16 cellular contexts compared by ENCODE assay signal in genomic region chr1:81998165-81998564, GRCh38.
DNase-seq lines count a peak whose midpoint lies in the region; ATAC-seq and TF ChIP-seq lines count a peak whose summit lies in the region.
"Had no signal": no experiment of that assay in that cellular context is flagged by ENCODE, and none has a peak within 500 bp of the region (broad histone marks: within the 10 kb centered on the region; RNA-seq: fewer than 3 reads in every experiment).

No MANE protein-coding gene starts in this region.

- H3K27me3 Mint-ChIP-seq in osteocyte (ENCODE audit: unreplicated experiment): no peaks in the 10 kb centered on the region
- no peaks in the 10 kb centered on the region for H3K27me3 Mint-ChIP-seq in stimulated activated naive CD8-positive, alpha-beta T cell treated with anti-CD3 and anti-CD28 coated beads, Interleukin-15, amount 100 ng/mL, for 72 hours
- H3K27me3 Mint-ChIP-seq: CD8-positive, alpha-beta memory T cell had no signal

- intact Hi-C loops in left ventricle myocardium inferior (cut with micrococcal nuclease): no loop called here
- intact Hi-C loops in PC-3 (cut with micrococcal nuclease): no loop called here

- H3K9ac ChIP-seq in GM23248 (no peak overlapping the region), PC-3 (ENCODE audit: low read length) (no peak overlapping the region)
- H3K9ac ChIP-seq: neural progenitor cell had no signal

- H3K4me3 Mint-ChIP-seq in osteocyte (ENCODE audit: unreplicated experiment): no peak overlapping the region
- no peak overlapping the region for H3K4me3 Mint-ChIP-seq in stimulated activated naive CD8-positive, alpha-beta T cell treated with anti-CD3 and anti-CD28 coated beads, Interleukin-15, amount 100 ng/mL, for 72 hours
- H3K4me3 Mint-ChIP-seq: activated naive CD4-positive, alpha-beta T cell treated with anti-CD3 and anti-CD28 coated beads for 36 hours; CD8-positive, alpha-beta memory T cell; immature natural killer cell; neural progenitor cell; stimulated activated effector memory CD8-positive, alpha-beta T cell treated with anti-CD3 and anti-CD28 coated beads, Interleukin-12 subunit alpha, Interleukin-12 subunit beta, amount 100 ng/mL, for 72 hours had no signal

- no peaks in the 10 kb centered on the region for H3K9me3 ChIP-seq in GM23248 (ENCODE audit: low read depth)
- no peaks in the 10 kb centered on the region for H3K9me3 ChIP-seq in left ventricle myocardium inferior (replicated peaks)
- no peaks in the 10 kb centered on the region for H3K9me3 ChIP-seq in PC-3 (ENCODE audit: low read length)

- 6 to 11% methylated on average over 4 of the region's 4 CpGs for WGBS in GM23248 (ENCODE audit: low coverage in 1 of 2, low lambda C conversion rate in 2 of 2, missing lambda C conversion rate in 2 of 2), 2 experiments

- POLR2A ChIA-PET in PC-3 (lab: Charles Lee; ENCODE audit: unreplicated experiment): no interaction called here

- H3K4me2 ChIP-seq in GM23248 (ENCODE audit: unreplicated experiment): no peak overlapping the region
- no peak overlapping the region for H3K4me2 ChIP-seq in PC-3 (ENCODE audit: low read length)
- H3K4me2 ChIP-seq: neural progenitor cell had no signal

- BruUV-seq in PC-3 (replicated peaks; lab: Mats Ljungman, UMichigan): no TSS peak

- no peaks in the 10 kb centered on the region for H3K36me3 ChIP-seq in GM23248 (ENCODE audit: low read depth)
- no peaks in the 10 kb centered on the region for H3K36me3 ChIP-seq in brain microvascular endothelial cell (replicated peaks)
- H3K36me3 ChIP-seq in left ventricle myocardium inferior: no peaks in the 10 kb centered on the region
- H3K36me3 ChIP-seq in PC-3 (ENCODE audit: low read depth, low read length): no peaks in the 10 kb centered on the region

- in situ Hi-C loops in GM23248 (cut with MboI): no loop called here
- in situ Hi-C loops in brain microvascular endothelial cell (cut with HindIII; ENCODE audit: low pct_ligation_motif_present, low sequenced_read_pairs): no loop called here

- no peak overlapping the region for H2AFZ ChIP-seq in GM23248
- no peak overlapping the region for H2AFZ ChIP-seq in PC-3 (ENCODE audit: low read length)
- H2AFZ ChIP-seq: neural progenitor cell had no signal

- no peaks in the 10 kb centered on the region for H3K9me3 Mint-ChIP-seq in osteocyte (ENCODE audit: unreplicated experiment)
- no peaks in the 10 kb centered on the region for H3K9me3 Mint-ChIP-seq in stimulated activated naive CD8-positive, alpha-beta T cell treated with anti-CD3 and anti-CD28 coated beads, Interleukin-15, amount 100 ng/mL, for 72 hours
- H3K9me3 Mint-ChIP-seq: activated naive CD4-positive, alpha-beta T cell treated with anti-CD3 and anti-CD28 coated beads for 36 hours; neural progenitor cell had no signal

- DNase-seq in GM23248 (peak; percentile 14), brain microvascular endothelial cell (peak; percentile 9), left ventricle myocardium inferior (peak; percentile 18), osteocyte (ENCODE audit: extremely low spot score, unreplicated experiment) (no peak), HK-2 (ENCODE audit: unreplicated experiment) (no peak), PC-3 (no peak), D341Med (ENCODE audit: low spot score) (no peak)
- no peak for DNase-seq in stimulated activated naive CD8-positive, alpha-beta T cell treated with anti-CD3 and anti-CD28 coated beads, Interleukin-15, amount 100 ng/mL, for 72 hours
- DNase-seq: activated CD4-positive, alpha-beta T cell treated with anti-CD3 and anti-CD28 coated beads, Interleukin-2, amount 50 U/mL, for 4 hours; activated naive CD4-positive, alpha-beta T cell treated with anti-CD3 and anti-CD28 coated beads for 36 hours; CD8-positive, alpha-beta memory T cell; immature natural killer cell; mesendoderm; NCI-H1417 had no signal

- H3K36me3 Mint-ChIP-seq in osteocyte (ENCODE audit: unreplicated experiment): peaks cover 4% of the 10 kb centered on the region
- H3K36me3 Mint-ChIP-seq: CD8-positive, alpha-beta memory T cell; immature natural killer cell; neural progenitor cell; stimulated activated effector memory CD8-positive, alpha-beta T cell treated with anti-CD3 and anti-CD28 coated beads, Interleukin-12 subunit alpha, Interleukin-12 subunit beta, amount 100 ng/mL, for 72 hours had no signal

- H3K79me2 ChIP-seq in GM23248 (ENCODE audit: insufficient read depth): no peaks in the 10 kb centered on the region
- no peaks in the 10 kb centered on the region for H3K79me2 ChIP-seq in PC-3 (ENCODE audit: low read length)

- H3K4me1 Mint-ChIP-seq in osteocyte (ENCODE audit: unreplicated experiment): peaks cover 14% of the 10 kb centered on the region
- no peaks in the 10 kb centered on the region for H3K4me1 Mint-ChIP-seq in stimulated activated naive CD8-positive, alpha-beta T cell treated with anti-CD3 and anti-CD28 coated beads, Interleukin-15, amount 100 ng/mL, for 72 hours
- H3K4me1 Mint-ChIP-seq: CD8-positive, alpha-beta memory T cell; immature natural killer cell; stimulated activated effector memory CD8-positive, alpha-beta T cell treated with anti-CD3 and anti-CD28 coated beads, Interleukin-12 subunit alpha, Interleukin-12 subunit beta, amount 100 ng/mL, for 72 hours had no signal

- no peak for ATAC-seq in stimulated activated naive CD8-positive, alpha-beta T cell treated with anti-CD3 and anti-CD28 coated beads, Interleukin-15, amount 100 ng/mL, for 72 hours
- no peak for ATAC-seq in PC-3
- ATAC-seq: stimulated activated effector memory CD8-positive, alpha-beta T cell treated with anti-CD3 and anti-CD28 coated beads, Interleukin-12 subunit alpha, Interleukin-12 subunit beta, amount 100 ng/mL, for 72 hours had no signal

- no peak overlapping the region for H3K4me3 ChIP-seq in GM23248
- H3K4me3 ChIP-seq in brain microvascular endothelial cell (ENCODE audit: low read depth, low read length): no peak overlapping the region
- H3K4me3 ChIP-seq in left ventricle myocardium inferior: no peak overlapping the region
- no peak overlapping the region for H3K4me3 ChIP-seq in PC-3 (ENCODE audit: low read length)
- H3K4me3 ChIP-seq: neural progenitor cell had no signal

- no peak overlapping the region for H3K27ac ChIP-seq in GM23248
- H3K27ac ChIP-seq in brain microvascular endothelial cell: no peak overlapping the region
- H3K27ac ChIP-seq in left ventricle myocardium inferior (replicated peaks): peak overlapping the region; percentile 28
- H3K27ac ChIP-seq in PC-3 (ENCODE audit: low read length): no peak overlapping the region
- H3K27ac ChIP-seq: neural progenitor cell had no signal

- H3K4me1 ChIP-seq in GM23248 (ENCODE audit: insufficient read depth) (no peaks in the 10 kb centered on the region), left ventricle myocardium inferior (peaks cover 11% of the 10 kb centered on the region), PC-3 (ENCODE audit: insufficient read depth, low read length) (no peaks in the 10 kb centered on the region)

- H3F3A ChIP-seq in GM23248 (ENCODE audit: insufficient read depth) (no peaks in the 10 kb centered on the region), PC-3 (ENCODE audit: low read length, unreplicated experiment) (no peaks in the 10 kb centered on the region)

- peak overlapping the region; percentile 25 for H3K27ac Mint-ChIP-seq in osteocyte (ENCODE audit: unreplicated experiment)
- no peak overlapping the region for H3K27ac Mint-ChIP-seq in stimulated activated naive CD8-positive, alpha-beta T cell treated with anti-CD3 and anti-CD28 coated beads, Interleukin-15, amount 100 ng/mL, for 72 hours
- H3K27ac Mint-ChIP-seq: activated naive CD4-positive, alpha-beta T cell treated with anti-CD3 and anti-CD28 coated beads for 36 hours; CD8-positive, alpha-beta memory T cell; immature natural killer cell; neural progenitor cell; stimulated activated effector memory CD8-positive, alpha-beta T cell treated with anti-CD3 and anti-CD28 coated beads, Interleukin-12 subunit alpha, Interleukin-12 subunit beta, amount 100 ng/mL, for 72 hours had no signal

- H4K20me1 ChIP-seq in GM23248 (ENCODE audit: insufficient read depth): no peaks in the 10 kb centered on the region
- H4K20me1 ChIP-seq in PC-3 (ENCODE audit: low read length): no peaks in the 10 kb centered on the region

- no peak for TF ChIP-seq CTCF in brain microvascular endothelial cell (IDR thresholded peaks at IDR 0.05; ENCODE audit: low read depth, low read length, missing control alignments)
- no peak for TF ChIP-seq CTCF in left ventricle myocardium inferior (IDR thresholded peaks at IDR 0.05; ENCODE audit: borderline replicate concordance)
- TF ChIP-seq CTCF in osteocyte (IDR thresholded peaks at IDR 0.05): no peak
- TF ChIP-seq CTCF in PC-3 (conservative IDR thresholded peaks at IDR 0.05; ENCODE audit: low read depth, low read length): no peak

- H3K27me3 ChIP-seq in GM23248 (replicated peaks; ENCODE audit: insufficient read depth) (no peaks in the 10 kb centered on the region), brain microvascular endothelial cell (replicated peaks) (no peaks in the 10 kb centered on the region), left ventricle myocardium inferior (ENCODE audit: low read depth) (no peaks in the 10 kb centered on the region), PC-3 (ENCODE audit: low read length) (peaks cover 57% of the 10 kb centered on the region)
- H3K27me3 ChIP-seq: neural progenitor cell had no signal

- H3K9me2 ChIP-seq in GM23248 (ENCODE audit: insufficient read depth): no peaks in the 10 kb centered on the region
- no peaks in the 10 kb centered on the region for H3K9me2 ChIP-seq in PC-3 (replicated peaks; ENCODE audit: low read length)

- CTCF ChIA-PET in PC-3 (lab: Charles Lee): no interaction called here

Comparison
In these comparisons a context has a peak if more than half of its experiments do, and no peak if none do; other contexts are left out.
1. DNase-seq: peak in GM23248 (single experiment), brain microvascular endothelial cell (single experiment) and left ventricle myocardium inferior (single experiment); none in osteocyte (single experiment), stimulated activated naive CD8-positive, alpha-beta T cell treated with anti-CD3 and anti-CD28 coated beads, Interleukin-15, amount 100 ng/mL, for 72 hours (0 of 2), HK-2 (single experiment), PC-3 (single experiment) and D341Med (single experiment).